Comparison of ENCODE assay signal across 23 cellular contexts in the genomic region with DNA sequence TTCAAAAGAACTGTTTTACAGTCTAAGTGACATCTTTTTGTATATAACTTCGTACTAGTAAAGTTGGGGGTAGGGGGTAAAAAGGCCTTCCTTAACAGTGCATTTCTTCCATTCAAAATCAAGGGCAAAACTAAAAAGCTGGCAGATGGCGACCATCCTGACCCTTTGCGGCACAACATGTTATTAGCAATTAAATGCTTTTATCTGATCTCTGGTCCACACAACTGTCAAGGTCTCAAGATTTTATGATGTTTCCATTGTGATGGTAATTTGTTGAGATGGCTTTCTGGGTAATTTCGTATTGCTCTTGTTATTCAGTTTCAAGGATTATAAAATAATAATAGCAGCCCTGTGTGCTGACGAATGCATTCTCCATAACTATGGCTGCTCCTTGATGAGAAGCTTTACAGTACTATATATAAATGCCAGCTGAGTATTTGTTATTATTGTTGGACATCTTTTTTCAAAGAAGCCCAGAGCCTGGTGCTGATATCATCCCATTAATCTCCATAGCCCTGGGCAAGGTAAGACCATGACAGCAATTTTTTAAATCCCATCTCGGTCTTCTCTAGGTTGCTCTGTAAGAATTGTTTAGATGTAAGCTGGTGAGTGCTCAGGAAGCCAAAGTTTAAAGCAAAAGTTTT.
DNase-seq lines count a peak whose midpoint lies in the region; ATAC-seq, FAIRE-seq and TF ChIP-seq lines count a peak whose summit lies in the region.
"Had no signal": no experiment of that assay in that cellular context is flagged by ENCODE, and none has a peak within 500 bp of the region (broad histone marks: within the 10 kb centered on the region; RNA-seq: fewer than 3 reads in every experiment).

No MANE protein-coding gene starts in this region.

- TF ChIP-seq EP300 in HepG2 (IDR thresholded peaks at IDR 0.05; ENCODE audit: low read depth in 2 of 2, low read length in 2 of 2) (no peak), HepG2 (CRISPR knock-in tag; IDR thresholded peaks at IDR 0.05; ENCODE audit: borderline replicate concordance) (no peak)

- no peaks in the 10 kb centered on the region for H3K79me2 ChIP-seq in HepG2 (ENCODE audit: insufficient read depth, low read length)

- H3K27ac Mint-ChIP-seq in WTC11 = peak overlapping the region; percentile 58; the same call in 1 of the 2 replicates
- H3K27ac Mint-ChIP-seq: activated CD4-positive, alpha-beta T cell treated with anti-CD3 and anti-CD28 coated beads, Interleukin-2, amount 10 ng/mL, durations not matched to agents 24 days and 14 days; activated naive CD8-positive, alpha-beta T cell treated with anti-CD3 and anti-CD28 coated beads for 36 hours; stimulated activated memory B cell treated with anti-CD40 and anti-IgM and Interleukin-4, amounts not matched to agents 10 μg/mL and 1 μg/mL and 100 μg/mL, for 72 hours; T-cell had no signal

- H3K36me3 Mint-ChIP-seq in WTC11 = peaks cover 7% of the 10 kb centered on the region
- H3K36me3 Mint-ChIP-seq: activated naive CD8-positive, alpha-beta T cell treated with anti-CD3 and anti-CD28 coated beads for 36 hours; T-cell had no signal

- CTCF ChIA-PET in HepG2 (lab: Yijun Ruan, JAX; ENCODE audit: low intra/inter-chr PET ratio, low total read pairs) = no interaction called here
- CTCF ChIA-PET in WTC11 (lab: Charles Lee) = interaction anchor here (0.5 to 4.3 kb wide), 24 partner anchors 23 to 1339 kb away, joined by 3 to 53 read pairs (median 5); no protein-coding TSS in a partner anchor

- H3K9me3 ChIP-seq in HepG2 (ENCODE audit: low read length) (no peaks in the 10 kb centered on the region), right lobe of liver (no peaks in the 10 kb centered on the region), muscle layer of colon (ENCODE audit: low read length) (no peaks in the 10 kb centered on the region), vagina (no peaks in the 10 kb centered on the region)
- H3K9me3 ChIP-seq: BLaER1 treated with 17β-estradiol and CSF1 and Interleukin-3, amounts not matched to agents 10 nM and 100 nM; body of pancreas; colonic mucosa; testis had no signal

- H3K4me2 ChIP-seq in HepG2 (ENCODE audit: low read depth, low read length) = no peak overlapping the region
- H3K4me2 ChIP-seq: BLaER1 treated with 17β-estradiol and CSF1 and Interleukin-3, amounts not matched to agents 10 nM and 100 nM had no signal

- H3K4me3 ChIP-seq in HepG2 (replicated peaks in 1 of 3; ENCODE audit: insufficient read depth in 1 of 3, low read depth in 2 of 3, low read length in 3 of 3) (no peak overlapping the region), right lobe of liver (no peak overlapping the region), muscle layer of colon (ENCODE audit: low read depth in 1 of 2, low read length in 2 of 2) (no peak overlapping the region), vagina (no peak overlapping the region)
- H3K4me3 ChIP-seq: BLaER1 treated with 17β-estradiol and CSF1 and Interleukin-3, amounts not matched to agents 10 nM and 100 nM; body of pancreas; colonic mucosa; lung; testis had no signal

- POLR2A ChIA-PET in HepG2 (lab: Yijun Ruan, JAX) = interaction anchor here (1.0 kb wide), 1 partner anchor 90 kb away, joined by 5 read pairs; a partner anchor contains a TSS
- POLR2A ChIA-PET in WTC11 (lab: Charles Lee) = interaction anchor here (0.9 to 1.4 kb wide), 3 partner anchors 88 to 96 kb away, joined by 3 to 10 read pairs (median 3); a partner anchor contains a TSS

- peaks cover 20% of the 10 kb centered on the region for H3K4me1 ChIP-seq in HepG2 (ENCODE audit: insufficient read depth, low read length)
- peaks cover 0 to 16% (median 5%) of the 10 kb centered on the region in 4 donors for H3K4me1 ChIP-seq in right lobe of liver
- peaks cover 32% of the 10 kb centered on the region for H3K4me1 ChIP-seq in muscle layer of colon (ENCODE audit: insufficient read depth, low read length)
- H3K4me1 ChIP-seq in vagina = no peaks in the 10 kb centered on the region
- H3K4me1 ChIP-seq: BLaER1 treated with 17β-estradiol and CSF1 and Interleukin-3, amounts not matched to agents 10 nM and 100 nM; body of pancreas; colonic mucosa had no signal

- intact Hi-C loops in HepG2 (cut with micrococcal nuclease; ENCODE audit: unreplicated experiment) (no loop called here), right lobe of liver (cut with DNase I) (loop anchor here in 1 of 2 donors (10.0 kb wide), 1 partner anchor 574 kb away; no protein-coding TSS in a partner anchor), vagina (cut with DNase I) (no loop called here)

- peaks cover 50% of the 10 kb centered on the region for H3K4me1 Mint-ChIP-seq in WTC11
- H3K4me1 Mint-ChIP-seq: stimulated activated memory B cell treated with anti-CD40 and anti-IgM and Interleukin-4, amounts not matched to agents 10 μg/mL and 1 μg/mL and 100 μg/mL, for 72 hours had no signal

- 96% methylated on average over 6 of the region's 6 CpGs for WGBS in HepG2 (ENCODE audit: low lambda C conversion rate)
- WGBS in right lobe of liver (ENCODE audit: insufficient coverage, low coverage, low lambda C conversion rate, missing lambda C conversion rate) = 84% methylated on average over 6 of the region's 6 CpGs

- no peaks in the 10 kb centered on the region for H3K27me3 ChIP-seq in HepG2 (ENCODE audit: control insufficient read depth in 1 of 2, insufficient read depth in 2 of 2, low read length in 2 of 2)
- H3K27me3 ChIP-seq in right lobe of liver = no peaks in the 10 kb centered on the region
- no peaks in the 10 kb centered on the region for H3K27me3 ChIP-seq in muscle layer of colon (ENCODE audit: control insufficient read depth in 1 of 2, insufficient read depth in 2 of 2, low read length in 2 of 2)
- H3K27me3 ChIP-seq in vagina = no peaks in the 10 kb centered on the region
- H3K27me3 ChIP-seq: BLaER1 treated with 17β-estradiol and CSF1 and Interleukin-3, amounts not matched to agents 10 nM and 100 nM; body of pancreas; colonic mucosa; testis had no signal

- H3K9ac ChIP-seq in HepG2 (ENCODE audit: insufficient read depth, low read depth, low read length) (no peak overlapping the region), muscle layer of colon (ENCODE audit: low read length) (no peak overlapping the region)
- H3K9ac ChIP-seq: BLaER1 treated with 17β-estradiol and CSF1 and Interleukin-3, amounts not matched to agents 10 nM and 100 nM had no signal

- H4K20me1 ChIP-seq in HepG2 (ENCODE audit: insufficient read depth, low read length) = no peaks in the 10 kb centered on the region
- H4K20me1 ChIP-seq: BLaER1 treated with 17β-estradiol and CSF1 and Interleukin-3, amounts not matched to agents 10 nM and 100 nM had no signal

- no peaks in the 10 kb centered on the region for H3K9me3 Mint-ChIP-seq in WTC11
- H3K9me3 Mint-ChIP-seq: activated CD4-positive, alpha-beta T cell treated with anti-CD3 and anti-CD28 coated beads, Interleukin-2, amount 10 ng/mL, durations not matched to agents 24 days and 14 days; activated naive CD8-positive, alpha-beta T cell treated with anti-CD3 and anti-CD28 coated beads for 36 hours; stimulated activated memory B cell treated with anti-CD40 and anti-IgM and Interleukin-4, amounts not matched to agents 10 μg/mL and 1 μg/mL and 100 μg/mL, for 72 hours; T-cell had no signal

- H3K36me3 ChIP-seq in HepG2 (replicated peaks in 1 of 2; ENCODE audit: control insufficient read depth in 1 of 2, insufficient read depth in 2 of 2, low read length in 2 of 2) = no peaks in the 10 kb centered on the region
- H3K36me3 ChIP-seq in right lobe of liver = peaks cover 0 to 14% (median 7%) of the 10 kb centered on the region in 4 donors
- peaks cover 62% of the 10 kb centered on the region for H3K36me3 ChIP-seq in muscle layer of colon (ENCODE audit: insufficient read depth, low read length)
- peaks cover 0 to 30% of the 10 kb centered on the region in 2 donors for H3K36me3 ChIP-seq in vagina

- ATAC-seq in HepG2 = no peak
- ATAC-seq in right lobe of liver = no peak
- no peak for ATAC-seq in WTC11
- no peak for ATAC-seq in GM18868 (IDR thresholded peaks at IDR 0.05; ENCODE audit: unreplicated experiment)
- ATAC-seq in GM19023 (IDR thresholded peaks at IDR 0.05; ENCODE audit: unreplicated experiment) = no peak
- ATAC-seq: body of pancreas; stimulated activated memory B cell treated with anti-CD40 and anti-IgM and Interleukin-4, amounts not matched to agents 10 μg/mL and 1 μg/mL and 100 μg/mL, for 72 hours; T-cell had no signal

- TF ChIP-seq CTCF in HepG2 (CRISPR knock-in tag; IDR thresholded peaks at IDR 0.05) (no peak), right lobe of liver (IDR thresholded peaks at IDR 0.05) (no peak), WTC11 (IDR thresholded peaks at IDR 0.05) (no peak), vagina (IDR thresholded peaks at IDR 0.05) (no peak)

- H3K27ac ChIP-seq in HepG2 (ENCODE audit: extremely low read length, insufficient read depth, low read length) (peak overlapping the region; percentile 43), right lobe of liver (peak overlapping the region in 1 of 3 donors; percentile 44), muscle layer of colon (ENCODE audit: low read depth, low read length) (peak overlapping the region; percentile 16), vagina (peak overlapping the region; percentile 44)
- H3K27ac ChIP-seq: BLaER1 treated with 17β-estradiol and CSF1 and Interleukin-3, amounts not matched to agents 10 nM and 100 nM; body of pancreas; colonic mucosa had no signal

- no peak overlapping the region for H2AFZ ChIP-seq in HepG2 (ENCODE audit: low read length)

- H3K27me3 Mint-ChIP-seq in WTC11 (ENCODE audit: low read depth) = no peaks in the 10 kb centered on the region
- H3K27me3 Mint-ChIP-seq: activated CD4-positive, alpha-beta T cell treated with anti-CD3 and anti-CD28 coated beads, Interleukin-2, amount 10 ng/mL, durations not matched to agents 24 days and 14 days; activated naive CD8-positive, alpha-beta T cell treated with anti-CD3 and anti-CD28 coated beads for 36 hours; stimulated activated memory B cell treated with anti-CD40 and anti-IgM and Interleukin-4, amounts not matched to agents 10 μg/mL and 1 μg/mL and 100 μg/mL, for 72 hours; T-cell had no signal

- TF ChIP-seq POLR2A in HepG2 (IDR thresholded peaks at IDR 0.05; ENCODE audit: insufficient read depth in 1 of 2, low read depth in 2 of 2, low read length in 2 of 2) (no peak), right lobe of liver (IDR thresholded peaks at IDR 0.05) (no peak), vagina (IDR thresholded peaks at IDR 0.05) (no peak)

- TF ChIP-seq RAD21 in HepG2 (CRISPR knock-in tag; IDR thresholded peaks at IDR 0.05) = no peak

- no peak overlapping the region for H3K4me3 Mint-ChIP-seq in WTC11
- H3K4me3 Mint-ChIP-seq: activated CD4-positive, alpha-beta T cell treated with anti-CD3 and anti-CD28 coated beads, Interleukin-2, amount 10 ng/mL, durations not matched to agents 24 days and 14 days; activated naive CD8-positive, alpha-beta T cell treated with anti-CD3 and anti-CD28 coated beads for 36 hours; stimulated activated memory B cell treated with anti-CD40 and anti-IgM and Interleukin-4, amounts not matched to agents 10 μg/mL and 1 μg/mL and 100 μg/mL, for 72 hours; T-cell had no signal

- in situ Hi-C loops in HepG2 (cut with HindIII; ENCODE audit: extremely low pct_ligation_motif_present, low pct_unique_long_range_greater_than_20kb) = loop anchor here (10.0 to 25.0 kb wide), 4 partner anchors 84 to 733 kb away; no protein-coding TSS in a partner anchor

- no TSS peak for BruUV-seq in HepG2 (replicated peaks; lab: Mats Ljungman, UMichigan)

- DNase-seq in HepG2 (ENCODE audit: low spot score) = no peak
- DNase-seq in right lobe of liver = no peak
- no peak for DNase-seq in WTC11 (ENCODE audit: low spot score)
- no peak for DNase-seq in vagina (ENCODE audit: extremely low spot score in 2 of 2)
- DNase-seq in KG1 (lab: John Stamatoyannopoulos, UW) = no peak
- DNase-seq: activated CD4-positive, alpha-beta T cell treated with anti-CD3 and anti-CD28 coated beads, Interleukin-2, amount 10 ng/mL, durations not matched to agents 24 days and 14 days; activated naive CD8-positive, alpha-beta T cell treated with anti-CD3 and anti-CD28 coated beads for 36 hours; body of pancreas; colonic mucosa; head of caudate nucleus; KBM-7; NCI-H2029; NCI-H446 treated with DMSO at 0.1 percent for 48 hours; nucleus accumbens; T-cell; testis had no signal

- no peak for FAIRE-seq in HepG2 (lab: Jason Lieb, UNC)
- FAIRE-seq: islet of Langerhans had no signal
